In genomic region chr16:57071840-57072541, GRCh38 we compare ENCODE assay signal across 10 cellular contexts. TPM values are rescaled to one million over a fixed set of nuclear protein-coding genes. Genes with fewer than 3 reads are reported as not detected.
DNase-seq lines count a peak whose midpoint lies in the region; ATAC-seq and TF ChIP-seq lines count a peak whose summit lies in the region.
"Had no signal": no experiment of that assay in that cellular context is flagged by ENCODE, and none has a peak within 500 bp of the region (broad histone marks: within the 10 kb centered on the region; RNA-seq: fewer than 3 reads in every experiment).

No MANE protein-coding gene starts in this region.

- ATAC-seq in HG03135 (IDR thresholded peaks at IDR 0.05; ENCODE audit: unreplicated experiment) (no peak), GM19035 (IDR thresholded peaks at IDR 0.05; ENCODE audit: unreplicated experiment) (no peak)

- H3K27me3 Mint-ChIP-seq in MCF 10A (ENCODE audit: insufficient read depth, unreplicated experiment) (no peaks in the 10 kb centered on the region), immature natural killer cell (ENCODE audit: low read depth in 3 of 3) (peaks cover 25 to 50% (median 37%) of the 10 kb centered on the region in 3 donors)
- H3K27me3 Mint-ChIP-seq in activated T-helper 1 cell treated with anti-CD3 and anti-CD28 coated beads, Interleukin-12 subunit alpha, Interleukin-12 subunit beta, Interleukin-2, Interleukin-4 antibody, amounts not matched to agents 30 ng/mL and 10 ng/mL and 1 ng/mL, durations not matched to agents 14 hours and 24 hours and 36 hours (ENCODE audit: insufficient read depth), result no peaks in the 10 kb centered on the region

- H3K27ac ChIP-seq in breast epithelium, result no peak overlapping the region

- POLR2A ChIA-PET in MCF 10A (lab: Yijun Ruan, JAX), result no interaction called here

- DNase-seq in MCF 10A (ENCODE audit: unreplicated experiment) (peak; percentile 52), breast epithelium (ENCODE audit: low spot score in 2 of 2) (no peak), immature natural killer cell (no peak), erythroblast (lab: John Stamatoyannopoulos, UW) (no peak), HK-2 (ENCODE audit: unreplicated experiment) (no peak)
- DNase-seq in activated T-helper 1 cell treated with anti-CD3 and anti-CD28 coated beads, Interleukin-12 subunit alpha, Interleukin-12 subunit beta, Interleukin-2, Interleukin-4 antibody, amounts not matched to agents 30 ng/mL and 10 ng/mL and 1 ng/mL, durations not matched to agents 14 hours and 24 hours and 36 hours (ENCODE audit: low spot score), result no peak
- DNase-seq: activated gamma-delta T cell, COR-L47 had no signal

- TF ChIP-seq POLR2A in breast epithelium (IDR thresholded peaks at IDR 0.05) (no peak), erythroblast (IDR thresholded peaks at IDR 0.05; ENCODE audit: low read length) (no peak)

- intact Hi-C loops in MCF 10A (cut with micrococcal nuclease), result no loop called here
- intact Hi-C loops in breast epithelium (cut with DNase I; ENCODE audit: low total_unique reads), result loop anchor here (5.0 kb wide), 1 partner anchor 195 kb away; no protein-coding TSS in a partner anchor
- intact Hi-C loops in activated T-helper 1 cell treated with anti-CD3 and anti-CD28 coated beads, Interleukin-12 subunit alpha, Interleukin-12 subunit beta, Interleukin-2, Interleukin-4 antibody, amounts not matched to agents 30 ng/mL and 10 ng/mL and 1 ng/mL, durations not matched to agents 14 hours and 24 hours and 36 hours (cut with micrococcal nuclease), result no loop called here

- CTCF ChIA-PET in MCF 10A (lab: Yijun Ruan, JAX), result interaction anchor here (0.6 to 3.1 kb wide), 4 partner anchors 12 to 204 kb away, joined by 3 to 23 read pairs (median 4); no protein-coding TSS in a partner anchor

- no peaks in the 10 kb centered on the region for H3K36me3 ChIP-seq in breast epithelium

- H3K27me3 ChIP-seq in breast epithelium, result no peaks in the 10 kb centered on the region

- no peak overlapping the region for H3K4me3 ChIP-seq in breast epithelium

- H3K9me3 Mint-ChIP-seq in MCF 10A (ENCODE audit: unreplicated experiment) (no peaks in the 10 kb centered on the region), immature natural killer cell (peaks cover 0 to 3% (median under 1%) of the 10 kb centered on the region in 6 donors)
- no peaks in the 10 kb centered on the region for H3K9me3 Mint-ChIP-seq in activated T-helper 1 cell treated with anti-CD3 and anti-CD28 coated beads, Interleukin-12 subunit alpha, Interleukin-12 subunit beta, Interleukin-2, Interleukin-4 antibody, amounts not matched to agents 30 ng/mL and 10 ng/mL and 1 ng/mL, durations not matched to agents 14 hours and 24 hours and 36 hours

- H3K4me3 Mint-ChIP-seq in MCF 10A (ENCODE audit: unreplicated experiment) (no peak overlapping the region), immature natural killer cell (no peak overlapping the region)
- H3K4me3 Mint-ChIP-seq in activated T-helper 1 cell treated with anti-CD3 and anti-CD28 coated beads, Interleukin-12 subunit alpha, Interleukin-12 subunit beta, Interleukin-2, Interleukin-4 antibody, amounts not matched to agents 30 ng/mL and 10 ng/mL and 1 ng/mL, durations not matched to agents 14 hours and 24 hours and 36 hours, result no peak overlapping the region

- no peaks in the 10 kb centered on the region for H3K9me3 ChIP-seq in breast epithelium

- BruUV-seq in MCF 10A (replicated peaks; lab: Mats Ljungman, UMichigan), result no TSS peak

- no peaks in the 10 kb centered on the region for H3K36me3 Mint-ChIP-seq in MCF 10A (ENCODE audit: insufficient read depth, unreplicated experiment)
- peaks cover 59% of the 10 kb centered on the region for H3K36me3 Mint-ChIP-seq in activated T-helper 1 cell treated with anti-CD3 and anti-CD28 coated beads, Interleukin-12 subunit alpha, Interleukin-12 subunit beta, Interleukin-2, Interleukin-4 antibody, amounts not matched to agents 30 ng/mL and 10 ng/mL and 1 ng/mL, durations not matched to agents 14 hours and 24 hours and 36 hours (ENCODE audit: low read depth)
- peaks cover 38 to 62% (median 39%) of the 10 kb centered on the region in 3 donors for H3K36me3 Mint-ChIP-seq in immature natural killer cell

- no peaks in the 10 kb centered on the region for H3K4me1 ChIP-seq in breast epithelium

- TF ChIP-seq CTCF in MCF 10A (IDR thresholded peaks at IDR 0.05; ENCODE audit: unreplicated experiment), result no peak
- TF ChIP-seq CTCF in breast epithelium (IDR thresholded peaks at IDR 0.05), result no peak

- H3K27ac Mint-ChIP-seq in MCF 10A (ENCODE audit: low read depth, unreplicated experiment) (peak overlapping the region; percentile 76), immature natural killer cell (peak overlapping the region; percentile 60 to 98 (median 90))
- peak overlapping the region; percentile 76 for H3K27ac Mint-ChIP-seq in activated T-helper 1 cell treated with anti-CD3 and anti-CD28 coated beads, Interleukin-12 subunit alpha, Interleukin-12 subunit beta, Interleukin-2, Interleukin-4 antibody, amounts not matched to agents 30 ng/mL and 10 ng/mL and 1 ng/mL, durations not matched to agents 14 hours and 24 hours and 36 hours

- H3K4me1 Mint-ChIP-seq in MCF 10A (ENCODE audit: insufficient read depth, unreplicated experiment), result peaks cover 22% of the 10 kb centered on the region
- H3K4me1 Mint-ChIP-seq in activated T-helper 1 cell treated with anti-CD3 and anti-CD28 coated beads, Interleukin-12 subunit alpha, Interleukin-12 subunit beta, Interleukin-2, Interleukin-4 antibody, amounts not matched to agents 30 ng/mL and 10 ng/mL and 1 ng/mL, durations not matched to agents 14 hours and 24 hours and 36 hours (ENCODE audit: low read depth), result peaks cover 11% of the 10 kb centered on the region
- H3K4me1 Mint-ChIP-seq in immature natural killer cell, result peaks cover 37 to 50% of the 10 kb centered on the region in 2 donors

RNA-seq across cellular contexts. Expression of gene CPNE2, which starts 20.4 kb away (rescaled TPM):
- 6.7 and 9.6 TPM in 2 replicates for total RNA-seq in MCF 10A (2022)
- total RNA-seq in breast epithelium, result 10 to 100 TPM; 13.9 to 56.5 (median 26.5) TPM
- 3.7 and 4.6 TPM in 2 replicates for total RNA-seq in activated T-helper 1 cell treated with anti-CD3 and anti-CD28 coated beads, Interleukin-12 subunit alpha, Interleukin-12 subunit beta, Interleukin-2, Interleukin-4 antibody, amounts not matched to agents 30 ng/mL and 10 ng/mL and 1 ng/mL, durations not matched to agents 14 hours and 24 hours and 36 hours
- polyA plus RNA-seq in immature natural killer cell, result 10 to 100 TPM in 1 of 3 donors, 1 to 10 TPM in 2; 2.4 to 10.8 (median 5.8) TPM
